14 cellular contexts compared by ENCODE assay signal in genomic region chr15:61654004-61654740, GRCh38.
"Had no signal": no experiment of that assay in that cellular context is flagged by ENCODE, and none has a peak within 500 bp of the region (broad histone marks: within the 10 kb centered on the region; RNA-seq: fewer than 3 reads in every experiment).

No MANE protein-coding gene starts in this region.

- H3K27ac Mint-ChIP-seq: activated CD4-positive, alpha-beta memory T cell treated with anti-CD3 and anti-CD28 coated beads for 36 hours; activated naive CD8-positive, alpha-beta T cell treated with anti-CD3 and anti-CD28 coated beads for 36 hours; activated T-cell treated with anti-CD3 and anti-CD28 coated beads, Interleukin-2, amount 50 U/mL, for 72 hours; natural killer cell; stimulated activated naive B cell treated with anti-CD40 and anti-IgM and Interleukin-4, amounts not matched to agents 10 μg/mL and 1 μg/mL and 100 μg/mL, for 72 hours had no signal

- H3K4me1 Mint-ChIP-seq: activated naive CD8-positive, alpha-beta T cell treated with anti-CD3 and anti-CD28 coated beads for 36 hours; natural killer cell; stimulated activated naive B cell treated with anti-CD40 and anti-IgM and Interleukin-4, amounts not matched to agents 10 μg/mL and 1 μg/mL and 100 μg/mL, for 72 hours had no signal

- H3K4me1 ChIP-seq: ascending aorta, upper lobe of left lung had no signal

- H3K27me3 ChIP-seq: ascending aorta, ovary, upper lobe of left lung had no signal

- H3K36me3 ChIP-seq: ascending aorta, ovary, upper lobe of left lung had no signal

- H3K36me3 Mint-ChIP-seq: activated CD4-positive, alpha-beta memory T cell treated with anti-CD3 and anti-CD28 coated beads for 36 hours; activated naive CD8-positive, alpha-beta T cell treated with anti-CD3 and anti-CD28 coated beads for 36 hours; natural killer cell; stimulated activated naive B cell treated with anti-CD40 and anti-IgM and Interleukin-4, amounts not matched to agents 10 μg/mL and 1 μg/mL and 100 μg/mL, for 72 hours had no signal

- H3K4me3 ChIP-seq: ascending aorta, ovary, upper lobe of left lung had no signal

- DNase-seq: activated CD4-positive, alpha-beta memory T cell treated with anti-CD3 and anti-CD28 coated beads for 36 hours; activated CD4-positive, CD25-positive, alpha-beta regulatory T cell treated with anti-CD3 and anti-CD28 coated beads, Interleukin-2, amount 50 U/mL, for 72 hours; activated gamma-delta T cell treated with Interleukin-2 at 50 U/mL for 16 hours; activated naive CD8-positive, alpha-beta T cell treated with anti-CD3 and anti-CD28 coated beads for 36 hours; activated T-cell treated with anti-CD3 and anti-CD28 coated beads, Interleukin-2, amount 50 U/mL, for 72 hours; effector CD4-positive, alpha-beta T cell; hippocampal formation; natural killer cell; stimulated activated naive B cell treated with anti-CD40 and anti-IgM and Interleukin-4, amounts not matched to agents 10 μg/mL and 1 μg/mL and 100 μg/mL, for 72 hours; substantia nigra; T-helper 9 cell had no signal

- H3K9me3 Mint-ChIP-seq: activated naive CD8-positive, alpha-beta T cell treated with anti-CD3 and anti-CD28 coated beads for 36 hours; activated T-cell treated with anti-CD3 and anti-CD28 coated beads, Interleukin-2, amount 50 U/mL, for 72 hours; natural killer cell had no signal

- H3K27me3 Mint-ChIP-seq: stimulated activated naive B cell treated with anti-CD40 and anti-IgM and Interleukin-4, amounts not matched to agents 10 μg/mL and 1 μg/mL and 100 μg/mL, for 72 hours had no signal

- H3K4me3 Mint-ChIP-seq: activated CD4-positive, alpha-beta memory T cell treated with anti-CD3 and anti-CD28 coated beads for 36 hours; activated naive CD8-positive, alpha-beta T cell treated with anti-CD3 and anti-CD28 coated beads for 36 hours; activated T-cell treated with anti-CD3 and anti-CD28 coated beads, Interleukin-2, amount 50 U/mL, for 72 hours; natural killer cell; stimulated activated naive B cell treated with anti-CD40 and anti-IgM and Interleukin-4, amounts not matched to agents 10 μg/mL and 1 μg/mL and 100 μg/mL, for 72 hours had no signal

- ATAC-seq: activated T-cell treated with anti-CD3 and anti-CD28 coated beads, Interleukin-2, amount 50 U/mL, for 72 hours; natural killer cell; stimulated activated naive B cell treated with anti-CD40 and anti-IgM and Interleukin-4, amounts not matched to agents 10 μg/mL and 1 μg/mL and 100 μg/mL, for 72 hours had no signal

- H3K9me3 ChIP-seq: ascending aorta, ovary, upper lobe of left lung had no signal
